ENCODE assay signal across 24 cellular contexts in genomic region chr16:10933865-10934264, GRCh38. TPM values are rescaled to one million over a fixed set of nuclear protein-coding genes. Genes with fewer than 3 reads are reported as not detected.
DNase-seq lines count a peak whose midpoint lies in the region; ATAC-seq and TF ChIP-seq lines count a peak whose summit lies in the region.
"Had no signal": no experiment of that assay in that cellular context is flagged by ENCODE, and none has a peak within 500 bp of the region (broad histone marks: within the 10 kb centered on the region; RNA-seq: fewer than 3 reads in every experiment).

No MANE protein-coding gene starts in this region.

- DNase-seq in cardiac muscle cell (ENCODE audit: low read depth in 1 of 2, low spot score in 1 of 2) = no peak
- DNase-seq in heart left ventricle = no peak
- DNase-seq in NCI-H2029 treated with DMSO at 0.1 percent for 48 hours (lab: John Stamatoyannopoulos, UW) = peak; percentile 45
- no peak for DNase-seq in endodermal cell
- no peak for DNase-seq in stimulated activated naive B cell treated with anti-CD40 and anti-IgM and Interleukin-4, amounts not matched to agents 10 μg/mL and 1 μg/mL and 100 μg/mL, for 72 hours
- DNase-seq in GDM1 (lab: John Stamatoyannopoulos, UW) = no peak
- DNase-seq: activated CD4-positive, alpha-beta T cell treated with anti-CD3 and anti-CD28 coated beads, Interleukin-2, amount 50 U/mL, for 4 hours; activated gamma-delta T cell; C1 segment of cervical spinal cord; cortex of kidney; kidney; NCI-H1092 treated with DMSO at 0.1 percent for 48 hours; NCI-H1930; NCI-H345; NCI-H748 treated with DMSO at 0.1 percent for 48 hours; spleen; stimulated activated CD4-positive, alpha-beta T cell treated with anti-CD3 and anti-CD28 coated beads, Interleukin-4, amount 100 ng/mL, for 1 hour; stimulated activated naive CD4-positive, alpha-beta T cell treated with Interleukin-2 at 50 U/mL for 16 hours; T1000 had no signal

- H3K4me1 Mint-ChIP-seq in endodermal cell = peaks cover 4% of the 10 kb centered on the region
- H3K4me1 Mint-ChIP-seq in stimulated activated naive B cell treated with anti-CD40 and anti-IgM and Interleukin-4, amounts not matched to agents 10 μg/mL and 1 μg/mL and 100 μg/mL, for 72 hours = peaks cover 61 to 86% of the 10 kb centered on the region in 2 donors

- H3K27me3 ChIP-seq in cardiac muscle cell (no peaks in the 10 kb centered on the region), heart left ventricle (no peaks in the 10 kb centered on the region), endodermal cell (ENCODE audit: control insufficient read depth, insufficient read depth, low read length, poor library complexity, severe bottlenecking) (no peaks in the 10 kb centered on the region)
- H3K27me3 ChIP-seq: breast epithelium, spleen had no signal

- H3K27ac Mint-ChIP-seq in endodermal cell = peak overlapping the region; percentile 18
- peak overlapping the region; percentile 93 for H3K27ac Mint-ChIP-seq in stimulated activated naive B cell treated with anti-CD40 and anti-IgM and Interleukin-4, amounts not matched to agents 10 μg/mL and 1 μg/mL and 100 μg/mL, for 72 hours

- ATAC-seq in heart left ventricle (no peak), GM21619 (IDR thresholded peaks at IDR 0.05; ENCODE audit: unreplicated experiment) (no peak)
- no peak for ATAC-seq in stimulated activated naive B cell treated with anti-CD40 and anti-IgM and Interleukin-4, amounts not matched to agents 10 μg/mL and 1 μg/mL and 100 μg/mL, for 72 hours (replicated peaks)
- ATAC-seq: HCT116 had no signal

- H3K27me3 Mint-ChIP-seq in endodermal cell (ENCODE audit: insufficient read depth) = no peaks in the 10 kb centered on the region
- no peaks in the 10 kb centered on the region for H3K27me3 Mint-ChIP-seq in stimulated activated naive B cell treated with anti-CD40 and anti-IgM and Interleukin-4, amounts not matched to agents 10 μg/mL and 1 μg/mL and 100 μg/mL, for 72 hours

- peak overlapping the region; percentile 51 for H3K27ac ChIP-seq in cardiac muscle cell
- peak overlapping the region in 6 of 12 donors; percentile 10 to 46 (median 25) for H3K27ac ChIP-seq in heart left ventricle
- no peak overlapping the region for H3K27ac ChIP-seq in endodermal cell (ENCODE audit: low read depth, low read length)
- H3K27ac ChIP-seq: breast epithelium, thoracic aorta had no signal

- no peaks in the 10 kb centered on the region for H3K9me3 Mint-ChIP-seq in endodermal cell
- no peaks in the 10 kb centered on the region for H3K9me3 Mint-ChIP-seq in stimulated activated naive B cell treated with anti-CD40 and anti-IgM and Interleukin-4, amounts not matched to agents 10 μg/mL and 1 μg/mL and 100 μg/mL, for 72 hours

- intact Hi-C loops in heart left ventricle (cut with DNase I) = no loop called here

- peaks cover 22% of the 10 kb centered on the region for H3K36me3 Mint-ChIP-seq in endodermal cell (ENCODE audit: low read depth)
- peaks cover 26 to 56% of the 10 kb centered on the region in 2 donors for H3K36me3 Mint-ChIP-seq in stimulated activated naive B cell treated with anti-CD40 and anti-IgM and Interleukin-4, amounts not matched to agents 10 μg/mL and 1 μg/mL and 100 μg/mL, for 72 hours

- H3K9me3 ChIP-seq in cardiac muscle cell (ENCODE audit: low read depth) (no peaks in the 10 kb centered on the region), heart left ventricle (no peaks in the 10 kb centered on the region), endodermal cell (ENCODE audit: control insufficient read depth, low read length) (no peaks in the 10 kb centered on the region)
- H3K9me3 ChIP-seq: breast epithelium, spleen, thoracic aorta had no signal

- H3K9ac ChIP-seq in endodermal cell (ENCODE audit: extremely low read depth, low read length, poor library complexity, severe bottlenecking) = no peak overlapping the region

- WGBS in heart left ventricle, 4 donors = 55 to 61% (median 59%) methylated on average over 8 of the region's 8 CpGs
- 93 to 96% methylated on average over 4 to 8 of the region's 8 CpGs for WGBS in endodermal cell (ENCODE audit: insufficient coverage in 1 of 2, insufficient read length in 1 of 2), 2 experiments

- TF ChIP-seq CTCF in cardiac muscle cell (IDR thresholded peaks at IDR 0.05; ENCODE audit: low read depth, low read length) (no peak), heart left ventricle (IDR thresholded peaks at IDR 0.05) (no peak), endodermal cell (conservative IDR thresholded peaks at IDR 0.05) (peak; percentile 24)

- TF ChIP-seq POLR2A in heart left ventricle (IDR thresholded peaks at IDR 0.05) = no peak

- H3K36me3 ChIP-seq in cardiac muscle cell (peaks cover 4% of the 10 kb centered on the region), heart left ventricle (peaks cover 0 to 38% (median 12%) of the 10 kb centered on the region in 9 donors), endodermal cell (ENCODE audit: control insufficient read depth, insufficient read depth, low read length) (peaks cover 15% of the 10 kb centered on the region)
- H3K36me3 ChIP-seq: breast epithelium, thoracic aorta had no signal

- H3K4me3 Mint-ChIP-seq in endodermal cell = no peak overlapping the region
- H3K4me3 Mint-ChIP-seq in stimulated activated naive B cell treated with anti-CD40 and anti-IgM and Interleukin-4, amounts not matched to agents 10 μg/mL and 1 μg/mL and 100 μg/mL, for 72 hours = peak overlapping the region in 1 of 2 donors; percentile 20

- no peaks in the 10 kb centered on the region for H3K4me1 ChIP-seq in cardiac muscle cell (ENCODE audit: low read depth)
- peaks cover 15 to 90% (median 71%) of the 10 kb centered on the region in 12 donors for H3K4me1 ChIP-seq in heart left ventricle
- H3K4me1 ChIP-seq in endodermal cell (ENCODE audit: control insufficient read depth, insufficient read depth, low read length) = no peaks in the 10 kb centered on the region

- H3K4me3 ChIP-seq in cardiac muscle cell = no peak overlapping the region
- H3K4me3 ChIP-seq in heart left ventricle = no peak overlapping the region
- H3K4me3 ChIP-seq in endodermal cell (ENCODE audit: low read length) = no peak overlapping the region
- H3K4me3 ChIP-seq: breast epithelium, lung, spleen, thoracic aorta had no signal

RNA-seq across cellular contexts. Expression of gene DEXI, which starts 8.4 kb away (rescaled TPM):
- total RNA-seq in cardiac muscle cell (112 and 115 TPM in 2 replicates), heart left ventricle (100 to 1,000 TPM in 3 of 9 donors, 10 to 100 TPM in 6; 57.2 to 141 (median 82.4) TPM), endodermal cell (10 to 100 TPM; 31.5 to 32.0 TPM)
- polyA plus RNA-seq in cardiac muscle cell (78.4 and 92.1 TPM in 2 replicates), heart left ventricle (100 to 1,000 TPM in 1 of 2 donors, 10 to 100 TPM in 1; 99.9 to 119 TPM)
- polyA plus RNA-seq in endodermal cell (2013, experiment 1 of 2) = 33.2 TPM
- 31.2 TPM for polyA plus RNA-seq in endodermal cell (2013, experiment 2 of 2)

RNA-seq across cellular contexts. Expression of gene CLEC16A, which starts 10.5 kb away (rescaled TPM):
- total RNA-seq in cardiac muscle cell (23.9 and 26.8 TPM in 2 replicates), heart left ventricle (10 to 100 TPM; 20.3 to 41.1 (median 23.7) TPM), endodermal cell (10 to 100 TPM; 19.5 to 28.3 TPM)
- polyA plus RNA-seq in cardiac muscle cell (17.5 and 23.6 TPM in 2 replicates), heart left ventricle (10 to 100 TPM; 13.8 to 28.5 TPM)
- 15.6 TPM for polyA plus RNA-seq in endodermal cell (2013, experiment 1 of 2)
- 15.2 TPM for polyA plus RNA-seq in endodermal cell (2013, experiment 2 of 2)

RNA-seq across cellular contexts. Expression of gene CIITA, which starts 56.9 kb away (rescaled TPM):
- 0.06 TPM in 1 of 2 replicates, not detected in the other for total RNA-seq in cardiac muscle cell
- polyA plus RNA-seq in cardiac muscle cell = 0.81 and 1.1 TPM in 2 replicates
- 10 to 100 TPM in 3 of 9 donors, 1 to 10 TPM in 6; 1.6 to 73.9 (median 8.2) TPM for total RNA-seq in heart left ventricle
- polyA plus RNA-seq in heart left ventricle = 10 to 100 TPM in 1 of 2 donors, 1 to 10 TPM in 1; 2.6 to 10.8 TPM
- total RNA-seq in endodermal cell = under 1 TPM in 1 of 2 donors, not detected in 1; 0.26 TPM
- not detected for polyA plus RNA-seq in endodermal cell (2013, experiment 1 of 2)
- not detected for polyA plus RNA-seq in endodermal cell (2013, experiment 2 of 2)
